18 cellular contexts compared by ENCODE assay signal in genomic region chr13:54709546-54709945, GRCh38.
DNase-seq lines count a peak whose midpoint lies in the region; ATAC-seq, FAIRE-seq and TF ChIP-seq lines count a peak whose summit lies in the region.
"Had no signal": no experiment of that assay in that cellular context is flagged by ENCODE, and none has a peak within 500 bp of the region (broad histone marks: within the 10 kb centered on the region; RNA-seq: fewer than 3 reads in every experiment).

No MANE protein-coding gene starts in this region.

- BruUV-seq in MCF 10A (replicated peaks; lab: Mats Ljungman, UMichigan) (no TSS peak), mammary epithelial cell (replicated peaks; lab: Mats Ljungman, UMichigan) (no TSS peak), HepG2 (replicated peaks; lab: Mats Ljungman, UMichigan) (no TSS peak)

- in situ Hi-C loops in mammary epithelial cell (cut with MboI; ENCODE audit: low sequenced_read_pairs in 2 of 2) (no loop called here), HepG2 (cut with HindIII; ENCODE audit: extremely low pct_ligation_motif_present, low pct_unique_long_range_greater_than_20kb) (no loop called here)

- H3K4me2 ChIP-seq in mammary epithelial cell (ENCODE audit: insufficient read depth, low read depth, low read length) (no peak overlapping the region), HepG2 (ENCODE audit: low read depth, low read length) (no peak overlapping the region)
- H3K4me2 ChIP-seq: BLaER1 treated with 17β-estradiol and CSF1 and Interleukin-3, amounts not matched to agents 10 nM and 100 nM had no signal

- H3K36me3 ChIP-seq in mammary epithelial cell (ENCODE audit: insufficient read depth, low read length): no peaks in the 10 kb centered on the region
- no peaks in the 10 kb centered on the region for H3K36me3 ChIP-seq in HepG2 (replicated peaks in 1 of 2; ENCODE audit: control insufficient read depth in 1 of 2, insufficient read depth in 2 of 2, low read length in 2 of 2)
- H3K36me3 ChIP-seq: BLaER1 treated with 17β-estradiol and CSF1 and Interleukin-3, amounts not matched to agents 10 nM and 100 nM; HAP-1 had no signal

- H3K9me3 ChIP-seq in mammary epithelial cell (replicated peaks; ENCODE audit: insufficient read depth, low read length): peaks cover 28% of the 10 kb centered on the region
- H3K9me3 ChIP-seq in HepG2 (ENCODE audit: low read length): peaks cover 85% of the 10 kb centered on the region
- H3K9me3 ChIP-seq: HAP-1 had no signal

- DNase-seq in MCF 10A (ENCODE audit: unreplicated experiment) (peak; percentile 50), mammary epithelial cell (no peak), RWPE1 (ENCODE audit: low spot score) (peak; percentile 22), HepG2 (ENCODE audit: low spot score) (no peak), T1000 (lab: John Stamatoyannopoulos, UW) (no peak)
- no peak for DNase-seq in stimulated activated CD8-positive, alpha-beta memory T cell treated with anti-CD3 and anti-CD28 coated beads, Interleukin-4, amount 100 ng/mL, for 48 hours
- DNase-seq: 8988T; CD4-positive, CD25-positive, alpha-beta regulatory T cell; DMS 273 treated with DMSO at 0.1 percent for 48 hours; DND-41; GDM1; GOT3; IMR-90 had no signal

- ATAC-seq in HepG2 (no peak), GM21576 (IDR thresholded peaks at IDR 0.05; ENCODE audit: unreplicated experiment) (no peak), HG02678 (IDR thresholded peaks at IDR 0.05; ENCODE audit: unreplicated experiment) (no peak)

- peaks cover 6% of the 10 kb centered on the region for H3K36me3 Mint-ChIP-seq in MCF 10A (ENCODE audit: insufficient read depth, unreplicated experiment)
- H3K36me3 Mint-ChIP-seq: CD4-positive, CD25-positive, alpha-beta regulatory T cell had no signal

- no peak overlapping the region for H3K27ac Mint-ChIP-seq in MCF 10A (ENCODE audit: low read depth, unreplicated experiment)
- H3K27ac Mint-ChIP-seq: CD4-positive, CD25-positive, alpha-beta regulatory T cell had no signal

- POLR2A ChIA-PET in MCF 10A (lab: Yijun Ruan, JAX): interaction anchor here (0.6 kb wide), 1 partner anchor 673 kb away, joined by 3 read pairs; no protein-coding TSS in a partner anchor
- POLR2A ChIA-PET in RWPE1 (lab: Yijun Ruan, JAX; ENCODE audit: low non-redundant PET): no interaction called here
- POLR2A ChIA-PET in HepG2 (lab: Yijun Ruan, JAX): no interaction called here

- H3K27ac ChIP-seq in mammary epithelial cell (ENCODE audit: insufficient read depth, low read depth, low read length) (no peak overlapping the region), RWPE1 (no peak overlapping the region), HepG2 (ENCODE audit: extremely low read length, insufficient read depth, low read length) (no peak overlapping the region)
- H3K27ac ChIP-seq: BLaER1 treated with 17β-estradiol and CSF1 and Interleukin-3, amounts not matched to agents 10 nM and 100 nM had no signal

- H3K27me3 Mint-ChIP-seq in MCF 10A (ENCODE audit: insufficient read depth, unreplicated experiment): no peaks in the 10 kb centered on the region
- H3K27me3 Mint-ChIP-seq: CD4-positive, CD25-positive, alpha-beta regulatory T cell had no signal

- TF ChIP-seq CTCF in MCF 10A (IDR thresholded peaks at IDR 0.05; ENCODE audit: unreplicated experiment): no peak
- no peak for TF ChIP-seq CTCF in mammary epithelial cell (conservative IDR thresholded peaks at IDR 0.05 in 1 of 2, IDR thresholded peaks at IDR 0.05 in 1 of 2; ENCODE audit: extremely low read depth in 1 of 2, insufficient read depth in 1 of 2, low read depth in 1 of 2, low read length in 2 of 2)
- TF ChIP-seq CTCF in RWPE1 (conservative IDR thresholded peaks at IDR 0.05; ENCODE audit: low read depth): no peak
- TF ChIP-seq CTCF in HepG2 (CRISPR knock-in tag; IDR thresholded peaks at IDR 0.05): no peak

- H3K4me1 ChIP-seq in mammary epithelial cell (ENCODE audit: insufficient read depth, low read length) (no peaks in the 10 kb centered on the region), HepG2 (ENCODE audit: insufficient read depth, low read length) (no peaks in the 10 kb centered on the region)
- H3K4me1 ChIP-seq: HAP-1 had no signal

- H3K4me3 ChIP-seq in mammary epithelial cell (replicated peaks in 1 of 3; ENCODE audit: insufficient read depth in 1 of 3, low read depth in 2 of 3, low read length in 3 of 3): no peak overlapping the region
- H3K4me3 ChIP-seq in HepG2 (replicated peaks in 1 of 3; ENCODE audit: insufficient read depth in 1 of 3, low read depth in 2 of 3, low read length in 3 of 3): no peak overlapping the region
- H3K4me3 ChIP-seq: BLaER1 treated with 17β-estradiol and CSF1 and Interleukin-3, amounts not matched to agents 10 nM and 100 nM; HAP-1 had no signal

- H3K4me3 Mint-ChIP-seq in MCF 10A (ENCODE audit: unreplicated experiment): no peak overlapping the region
- H3K4me3 Mint-ChIP-seq: CD4-positive, CD25-positive, alpha-beta regulatory T cell had no signal

- H4K20me1 ChIP-seq in mammary epithelial cell (ENCODE audit: insufficient read depth, low read length) (no peaks in the 10 kb centered on the region), HepG2 (ENCODE audit: insufficient read depth, low read length) (no peaks in the 10 kb centered on the region)
- H4K20me1 ChIP-seq: BLaER1 treated with 17β-estradiol and CSF1 and Interleukin-3, amounts not matched to agents 10 nM and 100 nM had no signal

- intact Hi-C loops in MCF 10A (cut with micrococcal nuclease) (no loop called here), mammary epithelial cell (cut with micrococcal nuclease) (no loop called here), HepG2 (cut with micrococcal nuclease; ENCODE audit: unreplicated experiment) (no loop called here)

- TF ChIP-seq EP300 in HepG2 (IDR thresholded peaks at IDR 0.05; ENCODE audit: low read depth in 2 of 2, low read length in 2 of 2) (no peak), HepG2 (CRISPR knock-in tag; IDR thresholded peaks at IDR 0.05; ENCODE audit: borderline replicate concordance) (no peak)

- TF ChIP-seq RAD21 in HepG2 (CRISPR knock-in tag; IDR thresholded peaks at IDR 0.05): no peak

- peaks cover 5% of the 10 kb centered on the region for H3K9me3 Mint-ChIP-seq in MCF 10A (ENCODE audit: unreplicated experiment)

- H2AFZ ChIP-seq in mammary epithelial cell (ENCODE audit: low read depth, low read length) (no peak overlapping the region), HepG2 (ENCODE audit: low read length) (no peak overlapping the region)

- no peaks in the 10 kb centered on the region for H3K4me1 Mint-ChIP-seq in MCF 10A (ENCODE audit: insufficient read depth, unreplicated experiment)
- H3K4me1 Mint-ChIP-seq: CD4-positive, CD25-positive, alpha-beta regulatory T cell had no signal

- TF ChIP-seq POLR2A in HepG2 (IDR thresholded peaks at IDR 0.05; ENCODE audit: insufficient read depth in 1 of 2, low read depth in 2 of 2, low read length in 2 of 2): no peak

- dilution Hi-C loops in mammary epithelial cell (cut with HindIII; ENCODE audit: low sequenced_read_pairs): no loop called here

- H3K9ac ChIP-seq in mammary epithelial cell (ENCODE audit: insufficient read depth, low read length): no peak overlapping the region
- no peak overlapping the region for H3K9ac ChIP-seq in HepG2 (ENCODE audit: insufficient read depth, low read depth, low read length)
- H3K9ac ChIP-seq: BLaER1 treated with 17β-estradiol and CSF1 and Interleukin-3, amounts not matched to agents 10 nM and 100 nM had no signal

- FAIRE-seq in HepG2 (lab: Jason Lieb, UNC): no peak
- FAIRE-seq: GM12892 had no signal

- H3K27me3 ChIP-seq in mammary epithelial cell (ENCODE audit: insufficient read depth, low read length) (no peaks in the 10 kb centered on the region), HepG2 (ENCODE audit: control insufficient read depth in 1 of 2, insufficient read depth in 2 of 2, low read length in 2 of 2) (no peaks in the 10 kb centered on the region; a peak in 1 of 5 replicates)
- H3K27me3 ChIP-seq: BLaER1 treated with 17β-estradiol and CSF1 and Interleukin-3, amounts not matched to agents 10 nM and 100 nM had no signal

- CTCF ChIA-PET in MCF 10A (lab: Yijun Ruan, JAX): interaction anchor here (0.8 kb wide), 1 partner anchor 24 kb away, joined by 5 read pairs; no protein-coding TSS in a partner anchor
- CTCF ChIA-PET in mammary epithelial cell (lab: Charles Lee; ENCODE audit: low non-redundant PET): no interaction called here
- CTCF ChIA-PET in RWPE1 (lab: Yijun Ruan, JAX): no interaction called here
- CTCF ChIA-PET in HepG2 (lab: Yijun Ruan, JAX; ENCODE audit: low intra/inter-chr PET ratio, low total read pairs): no interaction called here

- H3K79me2 ChIP-seq in mammary epithelial cell (ENCODE audit: insufficient read depth, low read length) (no peaks in the 10 kb centered on the region), HepG2 (ENCODE audit: insufficient read depth, low read length) (no peaks in the 10 kb centered on the region)

TF ChIP-seq in HepG2, 621 proteins besides CTCF, POLR2A, EP300 and RAD21:
- TF ChIP-seq SRSF4 (IDR thresholded peaks at IDR 0.05; ENCODE audit: low read depth, low read length, poor library complexity, severe bottlenecking) (no peak), ATF7 (IDR thresholded peaks at IDR 0.05) (0 out of 2 replicates have a peak, but pooled peaks have one; percentile 43), ATF7 (CRISPR knock-in tag; IDR thresholded peaks at IDR 0.05) (no peak)

Comparison
In these comparisons a context has a peak if more than half of its experiments do, and no peak if none do; other contexts are left out.
1. DNase-seq: peak in MCF 10A (single experiment) and RWPE1 (single experiment); none in mammary epithelial cell (single experiment), HepG2 (single experiment), stimulated activated CD8-positive, alpha-beta memory T cell treated with anti-CD3 and anti-CD28 coated beads, Interleukin-4, amount 100 ng/mL, for 48 hours (single experiment) and T1000 (single experiment).